ENCODE assay signal across 28 cellular contexts in the genomic region with DNA sequence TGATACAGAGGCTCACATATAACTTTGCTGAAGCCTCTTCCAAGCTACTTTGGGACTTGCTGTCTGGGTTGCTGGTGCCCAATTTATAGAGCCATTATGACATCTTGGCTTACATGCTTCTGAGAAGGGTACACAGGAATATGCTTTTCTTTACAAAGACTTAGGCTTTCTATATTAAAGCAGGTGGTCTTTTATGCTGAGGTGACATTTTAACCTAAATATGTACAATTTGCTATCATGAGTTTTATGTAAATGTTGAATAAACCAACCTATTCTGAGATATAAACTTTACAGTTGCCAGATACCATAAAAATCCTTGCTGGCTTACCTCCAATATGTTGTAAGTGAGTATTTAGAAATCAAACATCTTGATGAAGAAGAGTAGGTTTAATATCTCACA.
"Had no signal": no experiment of that assay in that cellular context is flagged by ENCODE, and none has a peak within 500 bp of the region (broad histone marks: within the 10 kb centered on the region; RNA-seq: fewer than 3 reads in every experiment).

No MANE protein-coding gene starts in this region.

- H3K4me1 Mint-ChIP-seq: activated CD4-positive, alpha-beta memory T cell treated with anti-CD3 and anti-CD28 coated beads, Interleukin-2, amount 10 ng/mL, durations not matched to agents 7 days and 5 days; activated CD4-positive, alpha-beta T cell treated with anti-CD3 and anti-CD28 coated beads for 36 hours; activated CD4-positive, alpha-beta T cell treated with anti-CD3 and anti-CD28 coated beads, Interleukin-2, amount 10 ng/mL, durations not matched to agents 24 days and 14 days; activated naive CD4-positive, alpha-beta T cell treated with anti-CD3 and anti-CD28 coated beads, Interleukin-2, amount 10 ng/mL, durations not matched to agents 7 days and 5 days; activated naive CD8-positive, alpha-beta T cell treated with anti-CD3 and anti-CD28 coated beads, Interleukin-2, amount 10 ng/mL, durations not matched to agents 7 days and 5 days; brain had no signal

- H3K27me3 ChIP-seq: ascending aorta, breast epithelium, colonic mucosa had no signal

- H3K36me3 Mint-ChIP-seq: activated naive CD4-positive, alpha-beta T cell treated with anti-CD3 and anti-CD28 coated beads, Interleukin-2, amount 10 ng/mL, durations not matched to agents 7 days and 5 days; activated naive CD4-positive, alpha-beta T cell treated with anti-CD3 and anti-CD28 coated beads, Interleukin-2, amount 50 U/mL, for 72 hours; activated naive CD8-positive, alpha-beta T cell treated with anti-CD3 and anti-CD28 coated beads, Interleukin-2, amount 10 ng/mL, durations not matched to agents 7 days and 5 days; brain had no signal

- H3K9me3 ChIP-seq: ascending aorta, breast epithelium, colonic mucosa had no signal

- H3K27ac Mint-ChIP-seq: activated CD4-positive, alpha-beta memory T cell treated with anti-CD3 and anti-CD28 coated beads, Interleukin-2, amount 10 ng/mL, durations not matched to agents 7 days and 5 days; activated CD4-positive, alpha-beta T cell treated with anti-CD3 and anti-CD28 coated beads for 36 hours; activated CD4-positive, alpha-beta T cell treated with anti-CD3 and anti-CD28 coated beads, Interleukin-2, amount 10 ng/mL, durations not matched to agents 24 days and 14 days; activated naive CD4-positive, alpha-beta T cell treated with anti-CD3 and anti-CD28 coated beads, Interleukin-2, amount 10 ng/mL, durations not matched to agents 7 days and 5 days; activated naive CD4-positive, alpha-beta T cell treated with anti-CD3 and anti-CD28 coated beads, Interleukin-2, amount 50 U/mL, for 72 hours; activated naive CD8-positive, alpha-beta T cell treated with anti-CD3 and anti-CD28 coated beads, Interleukin-2, amount 10 ng/mL, durations not matched to agents 7 days and 5 days; activated T-cell treated with anti-CD3 and anti-CD28 coated beads, Interleukin-2, amount 50 U/mL, for 24 hours; activated T-cell treated with anti-CD3 and anti-CD28 coated beads, Interleukin-2, amount 50 U/mL, for 72 hours had no signal

- ATAC-seq: activated CD4-positive, alpha-beta T cell treated with anti-CD3 and anti-CD28 coated beads for 36 hours; activated naive CD4-positive, alpha-beta T cell treated with anti-CD3 and anti-CD28 coated beads, Interleukin-2, amount 50 U/mL, for 72 hours; activated T-cell treated with anti-CD3 and anti-CD28 coated beads, Interleukin-2, amount 50 U/mL, for 72 hours; esophagus mucosa had no signal

- H3K36me3 ChIP-seq: ascending aorta, breast epithelium, cardiac muscle cell, colonic mucosa had no signal

- H3K4me1 ChIP-seq: ascending aorta, breast epithelium, colonic mucosa had no signal

- H3K4me3 Mint-ChIP-seq: activated CD4-positive, alpha-beta memory T cell treated with anti-CD3 and anti-CD28 coated beads, Interleukin-2, amount 10 ng/mL, durations not matched to agents 7 days and 5 days; activated CD4-positive, alpha-beta T cell treated with anti-CD3 and anti-CD28 coated beads for 36 hours; activated CD4-positive, alpha-beta T cell treated with anti-CD3 and anti-CD28 coated beads, Interleukin-2, amount 10 ng/mL, durations not matched to agents 24 days and 14 days; activated naive CD4-positive, alpha-beta T cell treated with anti-CD3 and anti-CD28 coated beads, Interleukin-2, amount 10 ng/mL, durations not matched to agents 7 days and 5 days; activated naive CD8-positive, alpha-beta T cell treated with anti-CD3 and anti-CD28 coated beads, Interleukin-2, amount 10 ng/mL, durations not matched to agents 7 days and 5 days; activated T-cell treated with anti-CD3 and anti-CD28 coated beads, Interleukin-2, amount 50 U/mL, for 24 hours; activated T-cell treated with anti-CD3 and anti-CD28 coated beads, Interleukin-2, amount 50 U/mL, for 72 hours; brain had no signal

- H3K27me3 Mint-ChIP-seq: activated CD4-positive, alpha-beta memory T cell treated with anti-CD3 and anti-CD28 coated beads, Interleukin-2, amount 10 ng/mL, durations not matched to agents 7 days and 5 days; activated CD4-positive, alpha-beta T cell treated with anti-CD3 and anti-CD28 coated beads for 36 hours; activated CD4-positive, alpha-beta T cell treated with anti-CD3 and anti-CD28 coated beads, Interleukin-2, amount 10 ng/mL, durations not matched to agents 24 days and 14 days; activated naive CD4-positive, alpha-beta T cell treated with anti-CD3 and anti-CD28 coated beads, Interleukin-2, amount 10 ng/mL, durations not matched to agents 7 days and 5 days; activated naive CD8-positive, alpha-beta T cell treated with anti-CD3 and anti-CD28 coated beads, Interleukin-2, amount 10 ng/mL, durations not matched to agents 7 days and 5 days; activated T-cell treated with anti-CD3 and anti-CD28 coated beads, Interleukin-2, amount 50 U/mL, for 24 hours had no signal

- H3K27ac ChIP-seq: ascending aorta, breast epithelium, cardiac muscle cell, colonic mucosa had no signal

- DNase-seq: activated CD4-positive, alpha-beta memory T cell treated with anti-CD3 and anti-CD28 coated beads, Interleukin-2, amount 10 ng/mL, durations not matched to agents 7 days and 5 days; activated CD4-positive, alpha-beta T cell treated with anti-CD3 and anti-CD28 coated beads for 36 hours; activated CD4-positive, alpha-beta T cell treated with anti-CD3 and anti-CD28 coated beads, Interleukin-2, amount 10 ng/mL, durations not matched to agents 24 days and 14 days; activated CD4-positive, alpha-beta T cell treated with anti-CD3 and anti-CD28 coated beads, Interleukin-2, amount 50 U/mL, for 4 hours; activated CD4-positive, CD25-positive, alpha-beta regulatory T cell; activated CD4-positive, CD25-positive, alpha-beta regulatory T cell treated with anti-CD3 and anti-CD28 coated beads, Interleukin-2, amount 50 U/mL, for 72 hours; activated CD8-positive, alpha-beta memory T cell treated with anti-CD3 and anti-CD28 coated beads, Interleukin-2, amount 50 U/mL, for 48 hours; activated gamma-delta T cell; activated naive CD4-positive, alpha-beta T cell; activated naive CD4-positive, alpha-beta T cell treated with anti-CD3 and anti-CD28 coated beads, Interleukin-2, amount 10 ng/mL, durations not matched to agents 7 days and 5 days; activated naive CD8-positive, alpha-beta T cell treated with anti-CD3 and anti-CD28 coated beads, Interleukin-2, amount 10 ng/mL, durations not matched to agents 7 days and 5 days; activated T-cell treated with anti-CD3 and anti-CD28 coated beads for 4 hours; activated T-cell treated with anti-CD3 and anti-CD28 coated beads, Interleukin-2, amount 50 U/mL, for 24 hours; activated T-cell treated with anti-CD3 and anti-CD28 coated beads, Interleukin-2, amount 50 U/mL, for 72 hours; central memory CD4-positive, alpha-beta T cell; cerebellar nuclear complex; colonic mucosa; effector CD8-positive, alpha-beta T cell; foreskin fibroblast; head of caudate nucleus; T-helper 2 cell had no signal

- FAIRE-seq: frontal cortex had no signal

- H3K9me3 Mint-ChIP-seq: activated CD4-positive, alpha-beta memory T cell treated with anti-CD3 and anti-CD28 coated beads, Interleukin-2, amount 10 ng/mL, durations not matched to agents 7 days and 5 days; activated CD4-positive, alpha-beta T cell treated with anti-CD3 and anti-CD28 coated beads, Interleukin-2, amount 10 ng/mL, durations not matched to agents 24 days and 14 days; activated naive CD4-positive, alpha-beta T cell treated with anti-CD3 and anti-CD28 coated beads, Interleukin-2, amount 10 ng/mL, durations not matched to agents 7 days and 5 days; activated naive CD4-positive, alpha-beta T cell treated with anti-CD3 and anti-CD28 coated beads, Interleukin-2, amount 50 U/mL, for 72 hours; activated naive CD8-positive, alpha-beta T cell treated with anti-CD3 and anti-CD28 coated beads, Interleukin-2, amount 10 ng/mL, durations not matched to agents 7 days and 5 days; activated T-cell treated with anti-CD3 and anti-CD28 coated beads, Interleukin-2, amount 50 U/mL, for 24 hours; activated T-cell treated with anti-CD3 and anti-CD28 coated beads, Interleukin-2, amount 50 U/mL, for 72 hours; brain had no signal

- H3K4me3 ChIP-seq: ascending aorta, breast epithelium, cardiac muscle cell, colonic mucosa had no signal
